In genomic region chr6:1686117-1687098, GRCh38 we compare ENCODE assay signal across 9 cellular contexts.
DNase-seq lines count a peak whose midpoint lies in the region; FAIRE-seq and TF ChIP-seq lines count a peak whose summit lies in the region.
"Had no signal": no experiment of that assay in that cellular context is flagged by ENCODE, and none has a peak within 500 bp of the region (broad histone marks: within the 10 kb centered on the region; RNA-seq: fewer than 3 reads in every experiment).

No MANE protein-coding gene starts in this region.

- H3K4me1 ChIP-seq in astrocyte (ENCODE audit: insufficient read depth, low read length) (peaks cover 19% of the 10 kb centered on the region), Caco-2 (no peaks in the 10 kb centered on the region)

- no peaks in the 10 kb centered on the region for H3K79me2 ChIP-seq in astrocyte (ENCODE audit: insufficient read depth, low read length)

- H3K36me3 Mint-ChIP-seq in astrocyte (ENCODE audit: low read depth, unreplicated experiment) (no peaks in the 10 kb centered on the region), Caco-2 (ENCODE audit: insufficient read depth, unreplicated experiment) (no peaks in the 10 kb centered on the region)

- H3K4me3 Mint-ChIP-seq in astrocyte (ENCODE audit: unreplicated experiment) (no peak overlapping the region), Caco-2 (ENCODE audit: unreplicated experiment) (no peak overlapping the region)

- POLR2A ChIA-PET in Caco-2 (lab: Charles Lee), result no interaction called here

- BruUV-seq in Caco-2 (replicated peaks; lab: Mats Ljungman, UMichigan), result no TSS peak

- 25 to 29% methylated on average over 9 of the region's 9 CpGs for WGBS in lower leg skin, 2 donors

- peak overlapping the region; percentile 79 for H3K4me2 ChIP-seq in astrocyte (ENCODE audit: low read length)

- peak overlapping the region; percentile 80 for H3K27ac ChIP-seq in astrocyte (ENCODE audit: low read depth, low read length)

- intact Hi-C loops in lower leg skin (cut with DNase I; ENCODE audit: low total_unique reads) (no loop called here), Caco-2 (cut with micrococcal nuclease; ENCODE audit: unreplicated experiment) (no loop called here)

- no peaks in the 10 kb centered on the region for H3K9me3 Mint-ChIP-seq in astrocyte (ENCODE audit: unreplicated experiment)
- H3K9me3 Mint-ChIP-seq in Caco-2 (ENCODE audit: unreplicated experiment), result no peaks in the 10 kb centered on the region

- CTCF ChIA-PET in Caco-2 (lab: Charles Lee), result no interaction called here

- peak overlapping the region; percentile 67 for H3K9ac ChIP-seq in astrocyte (ENCODE audit: low read length)

- H3K27ac Mint-ChIP-seq in astrocyte (ENCODE audit: unreplicated experiment) (peak overlapping the region; percentile 66), Caco-2 (ENCODE audit: unreplicated experiment) (no peak overlapping the region)

- peak; percentile 49 for FAIRE-seq in astrocyte (lab: Jason Lieb, UNC)
- FAIRE-seq: endometrium had no signal

- H3K4me3 ChIP-seq in astrocyte (ENCODE audit: insufficient read depth, low read depth, low read length) (peak overlapping the region; percentile 30), lower leg skin (ENCODE audit: low read depth, poor library complexity, severe bottlenecking) (no peak overlapping the region), Caco-2 (ENCODE audit: low read depth, low read length) (no peak overlapping the region)

- DNase-seq in COLO668 (lab: John Stamatoyannopoulos, UW; ENCODE audit: unreplicated experiment) (peak; percentile 26), NCI-H1105 (lab: John Stamatoyannopoulos, UW) (peak; percentile 69), astrocyte (ENCODE audit: low read depth) (peak; percentile 99), lower leg skin (ENCODE audit: low spot score in 2 of 2) (peak; percentile 46 to 81), middle frontal gyrus (ENCODE audit: extremely low spot score, low spot score) (no peak), Caco-2 (no peak), NOMO-1 treated with DMSO at 0.1 percent for 48 hours (lab: John Stamatoyannopoulos, UW; ENCODE audit: unreplicated experiment) (no peak)
- DNase-seq in stimulated activated CD4-positive, alpha-beta T cell treated with anti-CD3 and anti-CD28 coated beads, Interleukin-15, amount 100 ng/mL, for 24 hours, result no peak

- peaks cover 10% of the 10 kb centered on the region for H3K4me1 Mint-ChIP-seq in astrocyte (ENCODE audit: low read depth, unreplicated experiment)
- no peaks in the 10 kb centered on the region for H3K4me1 Mint-ChIP-seq in Caco-2 (ENCODE audit: low read depth, unreplicated experiment)

- peaks cover 2% of the 10 kb centered on the region for H3K27me3 Mint-ChIP-seq in astrocyte (ENCODE audit: low read depth, unreplicated experiment)
- no peaks in the 10 kb centered on the region for H3K27me3 Mint-ChIP-seq in Caco-2 (ENCODE audit: insufficient read depth, unreplicated experiment)

- H3K36me3 ChIP-seq in astrocyte (ENCODE audit: insufficient read depth, low read length), result no peaks in the 10 kb centered on the region
- H3K36me3 ChIP-seq in Caco-2 (ENCODE audit: control insufficient read depth, insufficient read depth, low read length), result no peaks in the 10 kb centered on the region

- H2AFZ ChIP-seq in astrocyte (ENCODE audit: low read depth, low read length), result no peak overlapping the region

- no peaks in the 10 kb centered on the region for H3K27me3 ChIP-seq in astrocyte (ENCODE audit: insufficient read depth, low read length)
- no peaks in the 10 kb centered on the region for H3K27me3 ChIP-seq in Caco-2 (replicated peaks; ENCODE audit: control insufficient read depth, insufficient read depth, low read length)

- TF ChIP-seq CTCF in astrocyte (IDR thresholded peaks at IDR 0.05; ENCODE audit: insufficient read depth, low read depth, low read length), result peak; percentile 37
- no peak for TF ChIP-seq CTCF in lower leg skin (IDR thresholded peaks at IDR 0.05)
- peak in 1 of 2 experiments; percentile 23 for TF ChIP-seq CTCF in Caco-2 (IDR thresholded peaks at IDR 0.05; ENCODE audit: insufficient read depth in 1 of 2, low read depth in 1 of 2, low read length in 1 of 2, severe bottlenecking in 1 of 2, unreplicated experiment in 1 of 2)

- H3K9me3 ChIP-seq in astrocyte (ENCODE audit: insufficient read depth, low read depth, low read length) (no peaks in the 10 kb centered on the region), Caco-2 (no peaks in the 10 kb centered on the region)

- TF ChIP-seq POLR2A in lower leg skin (IDR thresholded peaks at IDR 0.05), result no peak

- no peaks in the 10 kb centered on the region for H4K20me1 ChIP-seq in astrocyte (ENCODE audit: insufficient read depth, low read length)

Comparison
In these comparisons a context has a peak if more than half of its experiments do, and no peak if none do; other contexts are left out.
1. DNase-seq: peak in COLO668 (single experiment), NCI-H1105 (single experiment), astrocyte (single experiment) and lower leg skin (2 of 2); none in stimulated activated CD4-positive, alpha-beta T cell treated with anti-CD3 and anti-CD28 coated beads, Interleukin-15, amount 100 ng/mL, for 24 hours (single experiment), middle frontal gyrus (single experiment), Caco-2 (0 of 2) and NOMO-1 treated with DMSO at 0.1 percent for 48 hours (single experiment).